In the genomic region with DNA sequence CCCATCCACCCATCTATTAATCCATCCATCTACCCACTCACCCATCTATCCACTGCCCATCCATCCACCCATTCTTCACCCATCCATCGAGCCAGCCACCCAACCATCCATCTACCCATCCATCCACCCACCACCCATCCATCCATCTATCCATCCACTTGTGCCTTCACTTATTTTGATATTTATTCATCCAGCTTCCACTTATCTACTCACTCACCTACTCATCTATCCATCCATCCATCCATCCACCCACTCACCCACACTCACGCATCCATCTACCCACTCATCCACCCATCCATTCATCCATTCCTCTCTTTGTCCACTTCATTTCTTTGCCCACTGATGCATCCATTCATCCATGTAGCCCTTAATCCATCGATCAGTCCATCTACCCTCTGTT, we compare ENCODE assay signal across 34 cellular contexts.
"Had no signal": no experiment of that assay in that cellular context is flagged by ENCODE, and none has a peak within 500 bp of the region (broad histone marks: within the 10 kb centered on the region; RNA-seq: fewer than 3 reads in every experiment).

No MANE protein-coding gene starts in this region.

- DNase-seq: Karpas-422, Kasumi-1, MG63, MM.1S, MV-4-11, NCI-H1048, NCI-H1092, NCI-H1092 treated with DMSO at 0.1 percent for 48 hours, NCI-H1105, NCI-H1105 treated with DMSO at 0.1 percent for 48 hours, NCI-H1417, NCI-H1417 treated with DMSO at 0.1 percent for 48 hours, NCI-H1436, NCI-H1436 treated with DMSO at 0.1 percent for 48 hours, NCI-H146, NCI-H1694, NCI-H1694 treated with DMSO at 0.1 percent for 48 hours, NCI-H187, NCI-H187 treated with DMSO at 0.1 percent for 48 hours, NCI-H1930, NCI-H2029, NCI-H2029 treated with DMSO at 0.1 percent for 48 hours, NCI-H2081, NCI-H2081 treated with DMSO at 0.1 percent for 48 hours, NCI-H2107, NCI-H2171, NCI-H2171 treated with DMSO at 0.1 percent for 48 hours, NCI-H2227 treated with DMSO at 0.1 percent for 48 hours, NCI-H226, NCI-H345, NCI-H446, NCI-H446 treated with DMSO at 0.1 percent for 48 hours, NCI-H510A treated with DMSO at 0.1 percent for 48 hours, NCI-H524 had no signal

- H3K36me3 ChIP-seq: MG63 had no signal

- H3K27me3 ChIP-seq: MG63 had no signal

- H3K9me3 ChIP-seq: MG63 had no signal

- H3K4me3 ChIP-seq: MG63 had no signal
